ENCODE assay signal across 1 cellular context in genomic region chr11:90391756-90392155, GRCh38.
TF ChIP-seq lines count a peak whose summit lies in the region.

No MANE protein-coding gene starts in this region.

TF ChIP-seq in H1, 55 proteins besides CTCF, POLR2A, EP300 and RAD21:
- TF ChIP-seq SAP30 (IDR thresholded peaks at IDR 0.05; ENCODE audit: insufficient read depth, insufficient replicate concordance, low read length) (no peak), RNF2 (IDR thresholded peaks at IDR 0.05; ENCODE audit: borderline replicate concordance, low read depth, low read length, missing control alignments, poor library complexity, severe bottlenecking) (no peak), BACH1 (IDR thresholded peaks at IDR 0.05; ENCODE audit: low read length) (no peak)
